Comparison of ENCODE assay signal across 13 cellular contexts in genomic region chrX:32137525-32137924, GRCh38.
DNase-seq lines count a peak whose midpoint lies in the region; ATAC-seq and TF ChIP-seq lines count a peak whose summit lies in the region.
"Had no signal": no experiment of that assay in that cellular context is flagged by ENCODE, and none has a peak within 500 bp of the region (broad histone marks: within the 10 kb centered on the region; RNA-seq: fewer than 3 reads in every experiment).

No MANE protein-coding gene starts in this region.

- peaks cover 20% of the 10 kb centered on the region for H3K27me3 Mint-ChIP-seq in MCF 10A (ENCODE audit: insufficient read depth, unreplicated experiment)
- H3K27me3 Mint-ChIP-seq in activated T-cell treated with anti-CD3 and anti-CD28 coated beads, Interleukin-2, amount 50 U/mL, for 4 hours (ENCODE audit: low read depth): no peaks in the 10 kb centered on the region
- H3K27me3 Mint-ChIP-seq: dendritic cell treated with granulocyte-macrophage colony-stimulating factor and Interleukin-4, amounts not matched to agents 40 ng/mL and 50 ng/mL, for 4 days had no signal

- H3K4me3 ChIP-seq in mammary epithelial cell (replicated peaks in 1 of 3; ENCODE audit: insufficient read depth in 1 of 3, low read depth in 2 of 3, low read length in 3 of 3) (no peak overlapping the region), SJCRH30 (no peak overlapping the region)
- H3K4me3 ChIP-seq: transverse colon had no signal

- WGBS in mammary epithelial cell (ENCODE audit: low coverage, missing lambda C conversion rate): 58% methylated on average over 2 of the region's 2 CpGs

- H2AFZ ChIP-seq in mammary epithelial cell (ENCODE audit: low read depth, low read length): no peak overlapping the region

- no peak for ATAC-seq in HG03159 (IDR thresholded peaks at IDR 0.05; ENCODE audit: unreplicated experiment)
- no peak for ATAC-seq in activated T-cell treated with anti-CD3 and anti-CD28 coated beads, Interleukin-2, amount 50 U/mL, for 4 hours

- in situ Hi-C loops in mammary epithelial cell (cut with MboI; ENCODE audit: low sequenced_read_pairs in 2 of 2): no loop called here

- BruUV-seq in MCF 10A (replicated peaks; lab: Mats Ljungman, UMichigan) (no TSS peak), mammary epithelial cell (replicated peaks; lab: Mats Ljungman, UMichigan) (no TSS peak)

- TF ChIP-seq CTCF in MCF 10A (IDR thresholded peaks at IDR 0.05; ENCODE audit: unreplicated experiment) (no peak), mammary epithelial cell (conservative IDR thresholded peaks at IDR 0.05 in 1 of 2, IDR thresholded peaks at IDR 0.05 in 1 of 2; ENCODE audit: extremely low read depth in 1 of 2, insufficient read depth in 1 of 2, low read depth in 1 of 2, low read length in 2 of 2) (no peak)

- no peaks in the 10 kb centered on the region for H3K36me3 Mint-ChIP-seq in MCF 10A (ENCODE audit: insufficient read depth, unreplicated experiment)
- H3K36me3 Mint-ChIP-seq in activated T-cell treated with anti-CD3 and anti-CD28 coated beads, Interleukin-2, amount 50 U/mL, for 4 hours (ENCODE audit: insufficient read depth): no peaks in the 10 kb centered on the region

- no peak overlapping the region for H3K27ac ChIP-seq in mammary epithelial cell (ENCODE audit: insufficient read depth, low read depth, low read length)
- no peak overlapping the region for H3K27ac ChIP-seq in SJCRH30
- H3K27ac ChIP-seq: KMS-11, transverse colon had no signal

- dilution Hi-C loops in mammary epithelial cell (cut with HindIII; ENCODE audit: low sequenced_read_pairs): no loop called here

- H3K27me3 ChIP-seq in mammary epithelial cell (ENCODE audit: insufficient read depth, low read length) (no peaks in the 10 kb centered on the region), SJCRH30 (no peaks in the 10 kb centered on the region)
- H3K27me3 ChIP-seq: transverse colon had no signal

- H3K9ac ChIP-seq in mammary epithelial cell (ENCODE audit: insufficient read depth, low read length): no peak overlapping the region
- H3K9ac ChIP-seq: KMS-11 had no signal

- intact Hi-C loops in MCF 10A (cut with micrococcal nuclease): no loop called here
- intact Hi-C loops in mammary epithelial cell (cut with micrococcal nuclease): no loop called here

- no peak overlapping the region for H3K4me3 Mint-ChIP-seq in MCF 10A (ENCODE audit: unreplicated experiment)
- H3K4me3 Mint-ChIP-seq in activated T-cell treated with anti-CD3 and anti-CD28 coated beads, Interleukin-2, amount 50 U/mL, for 4 hours: no peak overlapping the region
- H3K4me3 Mint-ChIP-seq: dendritic cell treated with granulocyte-macrophage colony-stimulating factor and Interleukin-4, amounts not matched to agents 40 ng/mL and 50 ng/mL, for 4 days had no signal

- no peaks in the 10 kb centered on the region for H3K4me1 Mint-ChIP-seq in MCF 10A (ENCODE audit: insufficient read depth, unreplicated experiment)
- H3K4me1 Mint-ChIP-seq in activated T-cell treated with anti-CD3 and anti-CD28 coated beads, Interleukin-2, amount 50 U/mL, for 4 hours (ENCODE audit: low read depth): no peaks in the 10 kb centered on the region

- no peaks in the 10 kb centered on the region for H3K4me1 ChIP-seq in mammary epithelial cell (ENCODE audit: insufficient read depth, low read length)
- H3K4me1 ChIP-seq in SJCRH30: no peaks in the 10 kb centered on the region
- H3K4me1 ChIP-seq: transverse colon had no signal

- no peaks in the 10 kb centered on the region for H3K36me3 ChIP-seq in mammary epithelial cell (ENCODE audit: insufficient read depth, low read length)
- H3K36me3 ChIP-seq in SJCRH30: no peaks in the 10 kb centered on the region
- H3K36me3 ChIP-seq: transverse colon had no signal

- H4K20me1 ChIP-seq in mammary epithelial cell (ENCODE audit: insufficient read depth, low read length): no peaks in the 10 kb centered on the region

- peak; percentile 34 for DNase-seq in MCF 10A (ENCODE audit: unreplicated experiment)
- no peak for DNase-seq in mammary epithelial cell
- peak; percentile 17 to 52 for DNase-seq in SJCRH30
- DNase-seq in iris pigment epithelial cell (ENCODE audit: low read depth): peak; percentile 1
- no peak for DNase-seq in dermis blood vessel endothelial cell
- DNase-seq in activated T-cell treated with anti-CD3 and anti-CD28 coated beads, Interleukin-2, amount 50 U/mL, for 4 hours: no peak
- DNase-seq in occipital lobe (lab: John Stamatoyannopoulos, UW): no peak
- DNase-seq: activated T-cell treated with anti-CD3 and anti-CD28 coated beads for 4 hours, midbrain, transverse colon had no signal

- H3K9me3 ChIP-seq in mammary epithelial cell (replicated peaks; ENCODE audit: insufficient read depth, low read length) (no peaks in the 10 kb centered on the region), SJCRH30 (replicated peaks) (no peaks in the 10 kb centered on the region)
- H3K9me3 ChIP-seq: transverse colon had no signal

- no peaks in the 10 kb centered on the region for H3K9me3 Mint-ChIP-seq in MCF 10A (ENCODE audit: unreplicated experiment)
- peaks cover 6% of the 10 kb centered on the region for H3K9me3 Mint-ChIP-seq in activated T-cell treated with anti-CD3 and anti-CD28 coated beads, Interleukin-2, amount 50 U/mL, for 4 hours

- H3K4me2 ChIP-seq in mammary epithelial cell (ENCODE audit: insufficient read depth, low read depth, low read length): no peak overlapping the region
- H3K4me2 ChIP-seq: KMS-11 had no signal

- POLR2A ChIA-PET in MCF 10A (lab: Yijun Ruan, JAX): no interaction called here

- H3K79me2 ChIP-seq in mammary epithelial cell (ENCODE audit: insufficient read depth, low read length): no peaks in the 10 kb centered on the region

- CTCF ChIA-PET in MCF 10A (lab: Yijun Ruan, JAX): interaction anchor here (0.6 kb wide), 1 partner anchor 20 kb away, joined by 3 read pairs; no protein-coding TSS in a partner anchor
- CTCF ChIA-PET in mammary epithelial cell (lab: Charles Lee; ENCODE audit: low non-redundant PET): no interaction called here

- H3K27ac Mint-ChIP-seq in MCF 10A (ENCODE audit: low read depth, unreplicated experiment): no peak overlapping the region
- H3K27ac Mint-ChIP-seq: dendritic cell treated with granulocyte-macrophage colony-stimulating factor and Interleukin-4, amounts not matched to agents 40 ng/mL and 50 ng/mL, for 4 days had no signal

Comparison
In these comparisons a context has a peak if more than half of its experiments do, and no peak if none do; other contexts are left out.
1. DNase-seq: peak in MCF 10A (single experiment), SJCRH30 (2 of 2) and iris pigment epithelial cell (single experiment); none in mammary epithelial cell (single experiment), dermis blood vessel endothelial cell (single experiment), activated T-cell treated with anti-CD3 and anti-CD28 coated beads, Interleukin-2, amount 50 U/mL, for 4 hours (single experiment) and occipital lobe (single experiment).